12 cellular contexts compared by ENCODE assay signal in the genomic region with DNA sequence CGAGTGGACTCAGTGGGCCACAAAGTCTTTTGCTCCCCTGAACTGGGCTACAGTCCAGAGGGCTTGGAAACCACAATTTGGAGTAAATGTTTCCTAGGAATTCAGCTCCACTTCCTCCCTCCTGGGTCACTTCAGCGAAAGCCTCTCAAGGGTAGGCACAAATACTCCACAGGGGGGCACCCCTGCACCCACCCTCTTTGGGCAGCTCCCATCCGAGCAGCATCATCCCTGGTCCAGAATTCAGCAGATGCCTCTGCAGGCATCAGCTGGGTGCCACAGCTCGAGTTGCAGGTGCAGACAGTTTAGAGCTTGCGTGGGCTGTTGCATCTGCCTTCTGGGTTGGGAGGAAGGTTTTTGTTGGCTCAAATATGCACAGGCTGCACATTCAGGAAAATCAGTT. TPM values are rescaled to one million over a fixed set of nuclear protein-coding genes. Genes with fewer than 3 reads are reported as not detected.
DNase-seq lines count a peak whose midpoint lies in the region; ATAC-seq and TF ChIP-seq lines count a peak whose summit lies in the region.
"Had no signal": no experiment of that assay in that cellular context is flagged by ENCODE, and none has a peak within 500 bp of the region (broad histone marks: within the 10 kb centered on the region; RNA-seq: fewer than 3 reads in every experiment).

No MANE protein-coding gene starts in this region.

- peak; percentile 54 for TF ChIP-seq RAD21 in SK-N-SH (IDR thresholded peaks at IDR 0.05; ENCODE audit: low read length)

- H3F3A ChIP-seq in SK-N-SH (replicated peaks; ENCODE audit: insufficient read depth) (no peaks in the 10 kb centered on the region), MM.1S (ENCODE audit: insufficient read depth, low read length) (no peaks in the 10 kb centered on the region)

- H3K9me3 ChIP-seq in SK-N-SH: no peaks in the 10 kb centered on the region
- no peaks in the 10 kb centered on the region for H3K9me3 ChIP-seq in esophagus squamous epithelium
- H3K9me3 ChIP-seq in MM.1S (replicated peaks; ENCODE audit: insufficient read depth, low read length): no peaks in the 10 kb centered on the region

- ATAC-seq in SK-N-SH treated with all-trans-retinoic acid at 6 μM for 48 hours (no peak), sciatic nerve (peak; percentile 81), GM19463 (IDR thresholded peaks at IDR 0.05; ENCODE audit: unreplicated experiment) (no peak)
- ATAC-seq: CD8-positive, alpha-beta T cell; esophagus mucosa had no signal

- POLR2A ChIA-PET in SK-N-SH (lab: Yijun Ruan, JAX): no interaction called here

- H2AFZ ChIP-seq in SK-N-SH (ENCODE audit: low read depth): no peak overlapping the region
- no peak overlapping the region for H2AFZ ChIP-seq in MM.1S (ENCODE audit: low read length)

- TF ChIP-seq CTCF in SK-N-SH (IDR thresholded peaks at IDR 0.05) (peak; percentile 24; the same call in 1 of the 2 replicates), LNCaP clone FGC (IDR thresholded peaks at IDR 0.05; ENCODE audit: control insufficient read depth, extremely low read depth, insufficient read depth) (peak; percentile 33; the same call in 1 of the 2 replicates), astrocyte of the spinal cord (IDR thresholded peaks at IDR 0.05; ENCODE audit: low read depth, low read length) (peak; percentile 20), esophagus squamous epithelium (IDR thresholded peaks at IDR 0.05) (peak in 1 of 6 experiments; percentile 13), MM.1S (IDR thresholded peaks at IDR 0.05; ENCODE audit: low read length) (no peak)

- H3K27ac ChIP-seq in SK-N-SH (ENCODE audit: low read depth in 2 of 2, low read length in 1 of 2) (no peak overlapping the region), esophagus squamous epithelium (no peak overlapping the region), MM.1S (ENCODE audit: low read length) (no peak overlapping the region)

- intact Hi-C loops in sciatic nerve (cut with DNase I): no loop called here
- intact Hi-C loops in esophagus squamous epithelium (cut with DNase I): no loop called here

- no peaks in the 10 kb centered on the region for H3K27me3 ChIP-seq in SK-N-SH (ENCODE audit: insufficient read depth)
- H3K27me3 ChIP-seq in esophagus squamous epithelium: peaks cover 0 to 26% (median 0%) of the 10 kb centered on the region in 4 donors
- H3K27me3 ChIP-seq in MM.1S (replicated peaks; ENCODE audit: insufficient read depth, low read length): no peaks in the 10 kb centered on the region

- CTCF ChIA-PET in SK-N-SH (lab: Yijun Ruan, JAX): interaction anchor here (0.8 to 2.5 kb wide), 9 partner anchors 9 to 118 kb away, joined by 3 to 16 read pairs (median 4); a partner anchor contains a TSS

- TF ChIP-seq EP300 in SK-N-SH (IDR thresholded peaks at IDR 0.05; ENCODE audit: borderline replicate concordance in 1 of 2, low read depth in 1 of 2, low read length in 1 of 2): no peak

- H3K4me3 ChIP-seq in SK-N-SH (ENCODE audit: low read depth in 2 of 2, low read length in 1 of 2) (no peak overlapping the region), LNCaP clone FGC (ENCODE audit: low read depth, low read length) (no peak overlapping the region), astrocyte of the spinal cord (ENCODE audit: low read depth, low read length) (no peak overlapping the region), esophagus squamous epithelium (no peak overlapping the region), MM.1S (ENCODE audit: low read length) (no peak overlapping the region)

- no peaks in the 10 kb centered on the region for H3K36me3 ChIP-seq in SK-N-SH (replicated peaks in 1 of 2; ENCODE audit: control insufficient read depth in 1 of 2, insufficient read depth in 2 of 2, low read length in 1 of 2)
- H3K36me3 ChIP-seq in esophagus squamous epithelium: no peaks in the 10 kb centered on the region
- H3K36me3 ChIP-seq in MM.1S (replicated peaks; ENCODE audit: insufficient read depth, low read length): no peaks in the 10 kb centered on the region

- H3K4me2 ChIP-seq in SK-N-SH (no peak overlapping the region), MM.1S (ENCODE audit: low read depth, low read length) (no peak overlapping the region)

- H3K79me2 ChIP-seq in SK-N-SH (ENCODE audit: insufficient read depth) (no peaks in the 10 kb centered on the region), MM.1S (ENCODE audit: low read length) (no peaks in the 10 kb centered on the region)

- WGBS in SK-N-SH (ENCODE audit: low lambda C conversion rate): 58% methylated on average over 4 of the region's 5 CpGs
- WGBS in esophagus squamous epithelium, 2 donors: 47 to 76% methylated on average over 3 to 4 of the region's 5 CpGs

- TF ChIP-seq POLR2A in esophagus squamous epithelium (IDR thresholded peaks at IDR 0.05): no peak

- H3K9me2 ChIP-seq in SK-N-SH (no peaks in the 10 kb centered on the region), MM.1S (replicated peaks; ENCODE audit: insufficient read depth, low read length) (no peaks in the 10 kb centered on the region)

- DNase-seq in SK-N-SH: peak; percentile 45
- no peak for DNase-seq in LNCaP clone FGC (ENCODE audit: low read depth)
- peak; percentile 27 for DNase-seq in astrocyte of the spinal cord (ENCODE audit: low read depth, low spot score)
- DNase-seq in sciatic nerve (ENCODE audit: low spot score): no peak
- DNase-seq in esophagus squamous epithelium (lab: John Stamatoyannopoulos, UW): no peak
- DNase-seq in MM.1S: no peak
- DNase-seq: CD8-positive, alpha-beta T cell; NK-92 treated with Interleukin-12 subunit alpha and Interleukin-12 subunit beta, amount 100 ng/mL, for 24 hours; stimulated activated naive CD4-positive, alpha-beta T cell had no signal

- H3K9ac ChIP-seq in SK-N-SH (no peak overlapping the region), MM.1S (ENCODE audit: low read length) (no peak overlapping the region)

- in situ Hi-C loops in astrocyte of the spinal cord (cut with HindIII; ENCODE audit: low sequenced_read_pairs): no loop called here

- H4K20me1 ChIP-seq in SK-N-SH (ENCODE audit: insufficient read depth) (no peaks in the 10 kb centered on the region), MM.1S (ENCODE audit: insufficient read depth, low read length) (no peaks in the 10 kb centered on the region)

- H3K4me1 ChIP-seq in SK-N-SH (ENCODE audit: control insufficient read depth in 1 of 2, insufficient read depth in 2 of 2, low read depth in 1 of 2, low read length in 1 of 2): no peaks in the 10 kb centered on the region
- peaks cover 0 to 8% (median 0%) of the 10 kb centered on the region in 3 donors for H3K4me1 ChIP-seq in esophagus squamous epithelium
- H3K4me1 ChIP-seq in MM.1S (ENCODE audit: low read length): no peaks in the 10 kb centered on the region

TF ChIP-seq in SK-N-SH, 30 proteins besides CTCF, POLR2A, EP300 and RAD21:
- TF ChIP-seq SMC3 (IDR thresholded peaks at IDR 0.05; ENCODE audit: low read depth, low read length) (peak; percentile 33; the same call in 1 of the 2 replicates), FOSL2 (IDR thresholded peaks at IDR 0.05; ENCODE audit: borderline replicate concordance, low read depth) (no peak)

TF ChIP-seq in SK-N-SH treated with all-trans-retinoic acid at 6 μM for 48 hours, 23 proteins besides CTCF, POLR2A, EP300 and RAD21:
- TF ChIP-seq, protein P1, sequence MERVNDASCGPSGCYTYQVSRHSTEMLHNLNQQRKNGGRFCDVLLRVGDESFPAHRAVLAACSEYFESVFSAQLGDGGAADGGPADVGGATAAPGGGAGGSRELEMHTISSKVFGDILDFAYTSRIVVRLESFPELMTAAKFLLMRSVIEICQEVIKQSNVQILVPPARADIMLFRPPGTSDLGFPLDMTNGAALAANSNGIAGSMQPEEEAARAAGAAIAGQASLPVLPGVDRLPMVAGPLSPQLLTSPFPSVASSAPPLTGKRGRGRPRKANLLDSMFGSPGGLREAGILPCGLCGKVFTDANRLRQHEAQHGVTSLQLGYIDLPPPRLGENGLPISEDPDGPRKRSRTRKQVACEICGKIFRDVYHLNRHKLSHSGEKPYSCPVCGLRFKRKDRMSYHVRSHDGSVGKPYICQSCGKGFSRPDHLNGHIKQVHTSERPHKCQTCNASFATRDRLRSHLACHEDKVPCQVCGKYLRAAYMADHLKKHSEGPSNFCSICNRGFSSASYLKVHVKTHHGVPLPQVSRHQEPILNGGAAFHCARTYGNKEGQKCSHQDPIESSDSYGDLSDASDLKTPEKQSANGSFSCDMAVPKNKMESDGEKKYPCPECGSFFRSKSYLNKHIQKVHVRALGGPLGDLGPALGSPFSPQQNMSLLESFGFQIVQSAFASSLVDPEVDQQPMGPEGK (CRISPR knock-in tag; IDR thresholded peaks at IDR 0.05; ENCODE audit: borderline replicate concordance): no peak
- TF ChIP-seq ZFP3 (CRISPR knock-in tag; IDR thresholded peaks at IDR 0.05) (no peak), OSR1 (CRISPR knock-in tag; IDR thresholded peaks at IDR 0.05) (no peak), ESRRG (CRISPR knock-in tag; IDR thresholded peaks at IDR 0.05) (no peak), ZNF565 (CRISPR knock-in tag; conservative IDR thresholded peaks at IDR 0.05; ENCODE audit: low read depth) (no peak), TOX (CRISPR knock-in tag; IDR thresholded peaks at IDR 0.05; ENCODE audit: borderline replicate concordance) (no peak), SNAI2 (CRISPR knock-in tag; IDR thresholded peaks at IDR 0.05) (no peak), ZFP30 (CRISPR knock-in tag; IDR thresholded peaks at IDR 0.05) (no peak)

RNA-seq across cellular contexts. Expression of a gene that starts 25.0 kb away (rescaled TPM):
- polyA plus RNA-seq in SK-N-SH (2012; rRNA removed): 0.02 TPM in 1 of 2 replicates, not detected in the other
- 0.01 TPM in 1 of 2 replicates, not detected in the other for polyA plus RNA-seq in SK-N-SH (2012; cell fraction: cytosol; rRNA removed)
- polyA plus RNA-seq in SK-N-SH (2012; cell fraction: nucleus; rRNA removed): 0.02 TPM in 1 of 2 replicates, not detected in the other
- total RNA-seq in sciatic nerve (69.9 TPM), esophagus squamous epithelium (under 1 TPM in 1 of 4 donors, not detected in 3; 0.19 TPM)
- total RNA-seq: CD8-positive, alpha-beta T cell; esophagus mucosa had no signal

Comparison
In these comparisons a context has a peak if more than half of its experiments do, and no peak if none do; other contexts are left out.
1. DNase-seq: peak in SK-N-SH (single experiment) and astrocyte of the spinal cord (single experiment); none in LNCaP clone FGC (single experiment), sciatic nerve (single experiment), esophagus squamous epithelium (single experiment) and MM.1S (single experiment).
2. RNA of a gene that starts 25.0 kb away (total RNA-seq): 69.9 TPM in sciatic nerve (single experiment); 0.19 TPM in esophagus squamous epithelium; every median in the first group is over 10 times any median in the second.